7 cellular contexts compared by ENCODE assay signal in the genomic region with DNA sequence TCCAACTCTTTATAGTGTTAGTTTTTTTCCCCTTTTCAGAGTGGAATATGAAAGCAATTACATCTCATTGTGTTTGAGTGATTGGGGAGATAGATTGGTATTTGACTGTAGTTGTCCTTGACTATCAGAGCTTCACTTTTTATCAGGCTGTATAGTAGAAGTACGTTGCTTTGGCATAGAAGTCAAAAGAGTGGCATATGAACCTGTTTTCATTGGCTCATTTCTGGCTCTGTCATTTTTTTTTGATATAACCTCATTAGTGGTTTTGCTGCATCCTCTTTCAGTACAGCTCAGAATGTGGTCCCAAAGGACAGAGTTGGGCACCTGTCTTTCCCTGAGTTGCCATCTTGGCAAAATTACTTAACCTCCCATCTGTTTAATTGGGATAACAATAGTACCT. TPM values are rescaled to one million over a fixed set of nuclear protein-coding genes. Genes with fewer than 3 reads are reported as not detected.
DNase-seq lines count a peak whose midpoint lies in the region; ATAC-seq and TF ChIP-seq lines count a peak whose summit lies in the region.

No MANE protein-coding gene starts in this region.

- H3K4me3 ChIP-seq in HAP-1 (peak overlapping the region; percentile 93), smooth muscle cell (peak overlapping the region; percentile 94)
- H3K4me3 ChIP-seq in effector memory CD4-positive, alpha-beta T cell (ENCODE audit: insufficient read depth, low read depth, low read length, poor library complexity, severe bottlenecking), result peak overlapping the region; percentile 4

- peak overlapping the region; percentile 94 for H3K4me2 ChIP-seq in smooth muscle cell

- ATAC-seq in GM18502 (IDR thresholded peaks at IDR 0.05; ENCODE audit: poor library complexity, unreplicated experiment), result peak; percentile 29

- no peak for TF ChIP-seq CTCF in smooth muscle cell (IDR thresholded peaks at IDR 0.05; ENCODE audit: borderline replicate concordance, insufficient read depth, poor library complexity, severe bottlenecking)

- H3K4me1 ChIP-seq in HAP-1 (peaks cover 3% of the 10 kb centered on the region; the same call in 1 of the 2 replicates), smooth muscle cell (ENCODE audit: low read depth) (peaks cover 17% of the 10 kb centered on the region)
- peaks cover 4% of the 10 kb centered on the region for H3K4me1 ChIP-seq in effector memory CD4-positive, alpha-beta T cell (ENCODE audit: control insufficient read depth, insufficient read depth, low read length, poor library complexity, severe bottlenecking)

- H3K9ac ChIP-seq in smooth muscle cell (ENCODE audit: low read depth), result peak overlapping the region; percentile 89

- no peaks in the 10 kb centered on the region for H3K27me3 ChIP-seq in HAP-1 (ENCODE audit: low read depth)
- H3K27me3 ChIP-seq in effector memory CD4-positive, alpha-beta T cell (replicated peaks; ENCODE audit: control insufficient read depth, insufficient read depth, low read length, poor library complexity, severe bottlenecking), result no peaks in the 10 kb centered on the region
- H3K27me3 ChIP-seq in smooth muscle cell (ENCODE audit: low read depth), result no peaks in the 10 kb centered on the region

- in situ Hi-C loops in HAP-1 (cut with MboI; ENCODE audit: low sequenced_read_pairs), result no loop called here

- H3K36me3 ChIP-seq in HAP-1 (replicated peaks), result no peaks in the 10 kb centered on the region; the same call in 1 of the 2 replicates
- no peaks in the 10 kb centered on the region for H3K36me3 ChIP-seq in effector memory CD4-positive, alpha-beta T cell (ENCODE audit: control insufficient read depth, insufficient read depth, low read length)
- H3K36me3 ChIP-seq in smooth muscle cell (ENCODE audit: low read depth), result no peaks in the 10 kb centered on the region

- H3K79me2 ChIP-seq in smooth muscle cell (ENCODE audit: low read depth), result peaks cover 62% of the 10 kb centered on the region

- DNase-seq in HAP-1 (ENCODE audit: low spot score in 2 of 2) (no peak), NOMO-1 treated with dmso at 0.1 percent for 144 hours (lab: John Stamatoyannopoulos, UW; ENCODE audit: unreplicated experiment) (peak; percentile 7), smooth muscle cell (lab: John Stamatoyannopoulos, UW; ENCODE audit: unreplicated experiment) (no peak), activated gamma-delta T cell treated with Interleukin-2 at 50 U/mL for 16 hours (no peak), GM19240 (ENCODE audit: insufficient read length, low spot score) (no peak)
- no peak for DNase-seq in effector memory CD4-positive, alpha-beta T cell

- H3F3A ChIP-seq in smooth muscle cell (ENCODE audit: low read depth), result no peaks in the 10 kb centered on the region

- peak overlapping the region; percentile 99 for H2AFZ ChIP-seq in smooth muscle cell (ENCODE audit: low read depth)

- peaks cover 10% of the 10 kb centered on the region for H4K20me1 ChIP-seq in smooth muscle cell (ENCODE audit: low read depth)

- H3K27ac ChIP-seq in effector memory CD4-positive, alpha-beta T cell (ENCODE audit: insufficient read depth, low read length, poor library complexity, severe bottlenecking), result no peak overlapping the region
- peak overlapping the region; percentile 77 for H3K27ac ChIP-seq in smooth muscle cell (ENCODE audit: low read depth)

- 33% methylated on average over 1 of the region's 1 CpG for WGBS in smooth muscle cell (ENCODE audit: low lambda C conversion rate)

- H3K9me3 ChIP-seq in HAP-1, result no peaks in the 10 kb centered on the region
- no peaks in the 10 kb centered on the region for H3K9me3 ChIP-seq in effector memory CD4-positive, alpha-beta T cell (ENCODE audit: control insufficient read depth, low read length)
- no peaks in the 10 kb centered on the region for H3K9me3 ChIP-seq in smooth muscle cell (replicated peaks; ENCODE audit: low read depth)

RNA-seq across cellular contexts. Expression of a gene that starts 1.4 kb away (rescaled TPM):
- 26.9 and 30.9 TPM in 2 replicates for total RNA-seq in smooth muscle cell
- polyA plus RNA-seq in smooth muscle cell, result 16.5 and 20.6 TPM in 2 replicates

RNA-seq across cellular contexts. Expression of a gene that starts 22.3 kb away (rescaled TPM):
- not detected in 2 replicates for total RNA-seq in smooth muscle cell
- polyA plus RNA-seq in smooth muscle cell, result not detected in 2 replicates

Comparison
In these comparisons a context has a peak if more than half of its experiments do, and no peak if none do; other contexts are left out.
1. H3K4me3 ChIP-seq: peak in every context shown above with its lines; median percentile 94 in smooth muscle cell; 93 in HAP-1; 4 in effector memory CD4-positive, alpha-beta T cell.